9 cellular contexts compared by ENCODE assay signal in genomic region chr17:1259910-1260389, GRCh38. TPM values are rescaled to one million over a fixed set of nuclear protein-coding genes. Genes with fewer than 3 reads are reported as not detected.
A peak's percentile ranks its signal among the peaks of the same experiment; 100 is the strongest.
DNase-seq lines count a peak whose midpoint lies in the region; ATAC-seq, FAIRE-seq and TF ChIP-seq lines count a peak whose summit lies in the region.
"Had no signal": no experiment of that assay in that cellular context is flagged by ENCODE, and none has a peak within 500 bp of the region (broad histone marks: within the 10 kb centered on the region; RNA-seq: fewer than 3 reads in every experiment).

No MANE protein-coding gene starts in this region.

- H3K4me1 ChIP-seq in astrocyte (ENCODE audit: insufficient read depth, low read length): no peaks in the 10 kb centered on the region
- peaks cover 0 to 13% (median 9%) of the 10 kb centered on the region in 4 donors for H3K4me1 ChIP-seq in transverse colon

- no peaks in the 10 kb centered on the region for H3K9me3 Mint-ChIP-seq in activated T-cell treated with anti-CD3 and anti-CD28 coated beads, Interleukin-2, amount 50 U/mL, for 72 hours
- peaks cover 4% of the 10 kb centered on the region for H3K9me3 Mint-ChIP-seq in astrocyte (ENCODE audit: unreplicated experiment)

- peak overlapping the region; percentile 93 for H2AFZ ChIP-seq in astrocyte (ENCODE audit: low read depth, low read length)

- in situ Hi-C loops in transverse colon (cut with MboI; ENCODE audit: low pct_ligation_motif_present in 1 of 4, low pct_unique_long_range_greater_than_20kb in 1 of 4, low sequenced_read_pairs in 3 of 4): loop anchor here (5.0 to 25.0 kb wide), 3 partner anchors 72 to 252 kb away; partner anchors contain the start of gene INPP5K (in 2 of the 4)

- H4K20me1 ChIP-seq in astrocyte (ENCODE audit: insufficient read depth, low read length): no peaks in the 10 kb centered on the region

- H3K9ac ChIP-seq in astrocyte (ENCODE audit: low read length): no peak overlapping the region

- H3K4me3 ChIP-seq in astrocyte (ENCODE audit: insufficient read depth, low read depth, low read length) (peak overlapping the region; percentile 60), transverse colon (peak overlapping the region; percentile 31 to 54 (median 38))

- H3K79me2 ChIP-seq in astrocyte (ENCODE audit: insufficient read depth, low read length): no peaks in the 10 kb centered on the region

- WGBS in transverse colon (ENCODE audit: low coverage in 1 of 2), 2 donors: 0 to 6% methylated on average over 1 to 35 of the region's 39 CpGs

- H3K27ac ChIP-seq in astrocyte (ENCODE audit: low read depth, low read length) (no peak overlapping the region), transverse colon (peak overlapping the region; percentile 58 to 79 (median 70))

- DNase-seq in activated T-cell treated with anti-CD3 and anti-CD28 coated beads, Interleukin-2, amount 50 U/mL, for 72 hours: no peak
- DNase-seq in activated T-cell treated with anti-CD3 and anti-CD28 coated beads for 4 hours: no peak
- no peak for DNase-seq in astrocyte (ENCODE audit: low read depth)
- no peak for DNase-seq in left colon
- no peak for DNase-seq in transverse colon
- DNase-seq in AG08396 (ENCODE audit: low spot score): no peak
- DNase-seq in NCI-H2107 treated with DMSO at 0.1 percent for 48 hours (lab: John Stamatoyannopoulos, UW; ENCODE audit: unreplicated experiment): no peak
- no peak for DNase-seq in NAMALWA (ENCODE audit: low spot score)

- FAIRE-seq in astrocyte (lab: Jason Lieb, UNC): no peak
- FAIRE-seq: G401.6 had no signal

- TF ChIP-seq CTCF in astrocyte (IDR thresholded peaks at IDR 0.05; ENCODE audit: insufficient read depth, low read depth, low read length) (no peak), transverse colon (IDR thresholded peaks at IDR 0.05) (no peak)

- H3K36me3 ChIP-seq in astrocyte (ENCODE audit: insufficient read depth, low read length) (no peaks in the 10 kb centered on the region), transverse colon (no peaks in the 10 kb centered on the region)

- intact Hi-C loops in left colon (cut with DNase I, micrococcal nuclease) (loop anchor here in 1 of 2 donors (10.0 kb wide), 1 partner anchor 255 kb away; the partner anchor contains the start of gene INPP5K), transverse colon (cut with DNase I; ENCODE audit: low total_unique reads) (loop anchor here (5.0 kb wide), 1 partner anchor 257 kb away; the partner anchor contains the start of gene INPP5K)

- peaks cover 43% of the 10 kb centered on the region for H3K27me3 Mint-ChIP-seq in activated T-cell treated with anti-CD3 and anti-CD28 coated beads, Interleukin-2, amount 50 U/mL, for 72 hours (ENCODE audit: low read depth)
- H3K27me3 Mint-ChIP-seq in astrocyte (ENCODE audit: low read depth, unreplicated experiment): peaks cover 26% of the 10 kb centered on the region

- peak in 1 of 2 donors; percentile 10 for ATAC-seq in activated T-cell treated with anti-CD3 and anti-CD28 coated beads, Interleukin-2, amount 50 U/mL, for 72 hours (replicated peaks in 1 of 2)
- ATAC-seq in left colon: peak; percentile 66

- no peak overlapping the region for H3K27ac Mint-ChIP-seq in activated T-cell treated with anti-CD3 and anti-CD28 coated beads, Interleukin-2, amount 50 U/mL, for 72 hours
- H3K27ac Mint-ChIP-seq in astrocyte (ENCODE audit: unreplicated experiment): no peak overlapping the region

- H3K9me3 ChIP-seq in astrocyte (ENCODE audit: insufficient read depth, low read depth, low read length): no peaks in the 10 kb centered on the region
- no peaks in the 10 kb centered on the region for H3K9me3 ChIP-seq in transverse colon

- H3K4me2 ChIP-seq in astrocyte (ENCODE audit: low read length): peak overlapping the region; percentile 96

- peaks cover 10% of the 10 kb centered on the region for H3K27me3 ChIP-seq in astrocyte (ENCODE audit: insufficient read depth, low read length)
- H3K27me3 ChIP-seq in transverse colon: peaks cover 7% of the 10 kb centered on the region

- TF ChIP-seq POLR2A in transverse colon (IDR thresholded peaks at IDR 0.05): no peak

- peak overlapping the region; percentile 82 to 92 for H3K4me3 Mint-ChIP-seq in activated T-cell treated with anti-CD3 and anti-CD28 coated beads, Interleukin-2, amount 50 U/mL, for 72 hours
- peak overlapping the region; percentile 86 for H3K4me3 Mint-ChIP-seq in astrocyte (ENCODE audit: unreplicated experiment)

- peaks cover 20% of the 10 kb centered on the region for H3K4me1 Mint-ChIP-seq in activated T-cell treated with anti-CD3 and anti-CD28 coated beads, Interleukin-2, amount 50 U/mL, for 72 hours (ENCODE audit: low read depth)
- no peaks in the 10 kb centered on the region for H3K4me1 Mint-ChIP-seq in astrocyte (ENCODE audit: low read depth, unreplicated experiment)

- no peak for TF ChIP-seq EP300 in transverse colon (IDR thresholded peaks at IDR 0.05; ENCODE audit: low read depth)

- peaks cover 1 to 4% of the 10 kb centered on the region in 2 donors for H3K36me3 Mint-ChIP-seq in activated T-cell treated with anti-CD3 and anti-CD28 coated beads, Interleukin-2, amount 50 U/mL, for 72 hours (ENCODE audit: insufficient read depth in 2 of 2)
- H3K36me3 Mint-ChIP-seq in astrocyte (ENCODE audit: low read depth, unreplicated experiment): no peaks in the 10 kb centered on the region

RNA-seq across cellular contexts. Expression of gene BHLHA9, which starts 10.3 kb away (rescaled TPM):
- total RNA-seq in activated T-cell treated with anti-CD3 and anti-CD28 coated beads, Interleukin-2, amount 50 U/mL, for 72 hours: not detected
- total RNA-seq in astrocyte: not detected in 2 replicates
- total RNA-seq in left colon: not detected
- total RNA-seq in transverse colon: not detected

RNA-seq across cellular contexts. Expression of gene TRARG1, which starts 19.5 kb away (rescaled TPM):
- under 1 TPM; 0.10 to 0.12 TPM for total RNA-seq in activated T-cell treated with anti-CD3 and anti-CD28 coated beads, Interleukin-2, amount 50 U/mL, for 72 hours
- not detected in 2 replicates for total RNA-seq in astrocyte
- under 1 TPM in 1 of 2 donors, not detected in 1; 0.47 TPM for total RNA-seq in left colon
- total RNA-seq in transverse colon: 1 to 10 TPM in 2 of 4 donors, under 1 TPM in 1, not detected in 1; 0.27 to 2.2 (median 1.9) TPM
